Comparison of ENCODE assay signal across 18 cellular contexts in genomic region chr12:103181366-103182152, GRCh38.
DNase-seq lines count a peak whose midpoint lies in the region; ATAC-seq, FAIRE-seq and TF ChIP-seq lines count a peak whose summit lies in the region.
"Had no signal": no experiment of that assay in that cellular context is flagged by ENCODE, and none has a peak within 500 bp of the region (broad histone marks: within the 10 kb centered on the region; RNA-seq: fewer than 3 reads in every experiment).

No MANE protein-coding gene starts in this region.

- DNase-seq in KBM-7: peak; percentile 11
- DNase-seq in erythroblast (lab: John Stamatoyannopoulos, UW): no peak
- DNase-seq in activated effector memory CD4-positive, alpha-beta T cell treated with Interleukin-2 at 50 U/mL for 16 hours: no peak
- DNase-seq in RCC 7860 (ENCODE audit: low spot score): no peak
- DNase-seq in posterior cingulate gyrus: no peak
- DNase-seq: activated CD4-positive, CD25-positive, alpha-beta regulatory T cell treated with anti-CD3 and anti-CD28 coated beads, Interleukin-2, amount 50 U/mL, for 72 hours; activated naive CD4-positive, alpha-beta T cell treated with Interleukin-2 at 50 U/mL for 16 hours; C1 segment of cervical spinal cord; cortex of kidney; gastrocnemius medialis; left lung; ovary; Right ventricle myocardium superior; stimulated activated CD4-positive, alpha-beta T cell treated with anti-CD3 and anti-CD28 coated beads, Interleukin-2, amount 100 ng/mL, for 48 hours; testis had no signal

- intact Hi-C loops in posterior cingulate gyrus (cut with DNase I): no loop called here

- no peak for TF ChIP-seq POLR2A in erythroblast (IDR thresholded peaks at IDR 0.05; ENCODE audit: low read length)

- ATAC-seq in GM18508 (IDR thresholded peaks at IDR 0.05; ENCODE audit: insufficient read depth, unreplicated experiment) (peak; percentile 91), GM19468 (IDR thresholded peaks at IDR 0.05; ENCODE audit: extremely low read depth, unreplicated experiment) (peak; percentile 65), HG02943 (IDR thresholded peaks at IDR 0.05; ENCODE audit: low read depth, unreplicated experiment) (peak; percentile 83)
- ATAC-seq: gastrocnemius medialis, left lung had no signal

- no peak for FAIRE-seq in RCC 7860 (lab: Jason Lieb, UNC)

- in situ Hi-C loops in KBM-7 (cut with MboI; ENCODE audit: low pct_unique_long_range_greater_than_20kb, low sequenced_read_pairs): no loop called here
